ENCODE assay signal across 24 cellular contexts in the genomic region with DNA sequence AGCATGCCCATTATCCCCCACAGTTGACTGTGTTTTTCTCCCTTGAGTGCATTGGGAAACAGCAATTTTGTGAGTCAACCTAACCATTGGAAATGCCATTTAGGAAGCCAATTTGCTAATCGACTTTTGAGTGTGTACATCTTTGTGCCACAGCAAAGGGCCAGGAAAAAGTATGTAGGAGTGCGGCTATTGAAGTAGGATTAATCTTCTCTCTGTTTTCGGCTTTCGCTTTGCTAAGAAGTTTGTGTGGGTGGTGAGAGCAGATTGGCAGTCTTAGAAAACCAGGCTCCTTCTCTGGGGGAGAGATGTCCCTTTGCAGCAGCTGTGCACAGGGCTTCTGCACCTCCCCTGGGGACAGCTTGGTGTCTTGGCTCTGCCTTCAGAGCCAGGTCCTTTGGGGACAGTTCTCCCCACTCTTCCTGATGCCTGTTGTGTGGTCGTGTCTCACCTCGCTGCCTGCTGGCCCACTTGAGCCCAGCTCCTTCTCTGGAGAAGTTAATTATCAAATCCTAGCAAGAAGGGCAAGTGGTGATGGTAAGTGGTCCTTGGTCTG.
"Had no signal": no experiment of that assay in that cellular context is flagged by ENCODE, and none has a peak within 500 bp of the region (broad histone marks: within the 10 kb centered on the region; RNA-seq: fewer than 3 reads in every experiment).

No MANE protein-coding gene starts in this region.

- H3K4me1 ChIP-seq: psoas muscle, upper lobe of left lung had no signal

- H3K36me3 Mint-ChIP-seq: activated naive CD8-positive, alpha-beta T cell treated with anti-CD3 and anti-CD28 coated beads for 36 hours; brain; mesothelial cell of epicardium; stimulated activated effector memory CD8-positive, alpha-beta T cell treated with anti-CD3 and anti-CD28 coated beads, Interleukin-12 subunit alpha, Interleukin-12 subunit beta, amount 100 ng/mL, for 72 hours had no signal

- H3K27ac ChIP-seq: psoas muscle, thoracic aorta, upper lobe of left lung had no signal

- H3K4me3 Mint-ChIP-seq: activated B cell treated with CpG ODN at 0.5 μM for 24 hours; activated CD4-positive, alpha-beta memory T cell treated with anti-CD3 and anti-CD28 coated beads, Interleukin-2, amount 10 ng/mL, durations not matched to agents 7 days and 5 days; activated naive CD8-positive, alpha-beta T cell treated with anti-CD3 and anti-CD28 coated beads for 36 hours; activated T-helper 17 cell treated with anti-CD3 and anti-CD28 coated beads, Interleukin-2, amount 50 U/mL, for 72 hours; brain; endodermal cell; mesothelial cell of epicardium; nephron progenitor cell; stimulated activated effector memory CD8-positive, alpha-beta T cell treated with anti-CD3 and anti-CD28 coated beads, Interleukin-12 subunit alpha, Interleukin-12 subunit beta, amount 100 ng/mL, for 72 hours; T-helper 2 cell treated with Interferon-gamma antibody and Interleukin-4, amounts not matched to agents 5 μg/mL and 100 μg/mL, for 36 hours had no signal

- H3K4me1 Mint-ChIP-seq: activated B cell treated with CpG ODN at 0.5 μM for 24 hours; activated naive CD8-positive, alpha-beta T cell treated with anti-CD3 and anti-CD28 coated beads for 36 hours; endodermal cell; mesothelial cell of epicardium; nephron progenitor cell; stimulated activated effector memory CD8-positive, alpha-beta T cell treated with anti-CD3 and anti-CD28 coated beads, Interleukin-12 subunit alpha, Interleukin-12 subunit beta, amount 100 ng/mL, for 72 hours had no signal

- H3K9me3 Mint-ChIP-seq: activated B cell treated with CpG ODN at 0.5 μM for 24 hours; activated naive CD8-positive, alpha-beta T cell treated with anti-CD3 and anti-CD28 coated beads for 36 hours; activated T-helper 17 cell treated with anti-CD3 and anti-CD28 coated beads, Interleukin-2, amount 50 U/mL, for 72 hours; stimulated activated effector memory CD8-positive, alpha-beta T cell treated with anti-CD3 and anti-CD28 coated beads, Interleukin-12 subunit alpha, Interleukin-12 subunit beta, amount 100 ng/mL, for 72 hours; T-helper 2 cell treated with Interferon-gamma antibody and Interleukin-4, amounts not matched to agents 5 μg/mL and 100 μg/mL, for 36 hours had no signal

- FAIRE-seq: frontal cortex, kidney, small intestine had no signal

- H3K27me3 ChIP-seq: upper lobe of left lung had no signal

- H3K4me3 ChIP-seq: psoas muscle, thoracic aorta, upper lobe of left lung had no signal

- H3K27ac Mint-ChIP-seq: activated B cell treated with CpG ODN at 0.5 μM for 24 hours; activated CD4-positive, alpha-beta memory T cell treated with anti-CD3 and anti-CD28 coated beads, Interleukin-2, amount 10 ng/mL, durations not matched to agents 7 days and 5 days; activated naive CD8-positive, alpha-beta T cell treated with anti-CD3 and anti-CD28 coated beads for 36 hours; activated T-helper 17 cell treated with anti-CD3 and anti-CD28 coated beads, Interleukin-2, amount 50 U/mL, for 72 hours; brain; endodermal cell; mesothelial cell of epicardium; nephron progenitor cell; stimulated activated effector memory CD8-positive, alpha-beta T cell treated with anti-CD3 and anti-CD28 coated beads, Interleukin-12 subunit alpha, Interleukin-12 subunit beta, amount 100 ng/mL, for 72 hours; T-helper 2 cell treated with Interferon-gamma antibody and Interleukin-4, amounts not matched to agents 5 μg/mL and 100 μg/mL, for 36 hours had no signal

- ATAC-seq: activated T-helper 17 cell treated with anti-CD3 and anti-CD28 coated beads, Interleukin-2, amount 50 U/mL, for 72 hours; left lobe of liver; psoas muscle; right cardiac atrium; stimulated activated effector memory CD8-positive, alpha-beta T cell treated with anti-CD3 and anti-CD28 coated beads, Interleukin-12 subunit alpha, Interleukin-12 subunit beta, amount 100 ng/mL, for 72 hours had no signal

- DNase-seq: activated B cell treated with CpG ODN at 0.5 μM for 24 hours; activated CD4-positive, alpha-beta memory T cell treated with anti-CD3 and anti-CD28 coated beads, Interleukin-2, amount 10 ng/mL, durations not matched to agents 7 days and 5 days; activated CD4-positive, alpha-beta T cell treated with anti-CD3 and anti-CD28 coated beads for 4 hours; activated naive CD4-positive, alpha-beta T cell; activated naive CD8-positive, alpha-beta T cell treated with anti-CD3 and anti-CD28 coated beads for 36 hours; activated T-cell treated with anti-CD3 and anti-CD28 coated beads, Interleukin-2, amount 50 U/mL, for 1 hour; central memory CD4-positive, alpha-beta T cell; endodermal cell; head of caudate nucleus; kidney; nephron progenitor cell; psoas muscle; right cardiac atrium; small intestine; stimulated activated CD4-positive, alpha-beta T cell treated with anti-CD3 and anti-CD28 coated beads, Interleukin-4, amount 100 ng/mL, for 24 hours; upper lobe of left lung had no signal

- H3K27me3 Mint-ChIP-seq: activated B cell treated with CpG ODN at 0.5 μM for 24 hours, brain had no signal

- H3K9me3 ChIP-seq: psoas muscle, thoracic aorta, upper lobe of left lung had no signal

- H3K36me3 ChIP-seq: thoracic aorta, upper lobe of left lung had no signal
